Comparison of ENCODE assay signal across 8 cellular contexts in genomic region chr20:36466089-36466488, GRCh38.
DNase-seq lines count a peak whose midpoint lies in the region; ATAC-seq, FAIRE-seq and TF ChIP-seq lines count a peak whose summit lies in the region.

No MANE protein-coding gene starts in this region.

- peaks cover 72% of the 10 kb centered on the region; the same call in 1 of the 2 replicates for H3K79me2 ChIP-seq in OCI-LY7 (ENCODE audit: insufficient read depth, low read depth, low read length)

- no peak for TF ChIP-seq CTCF in CD4-positive, alpha-beta T cell (IDR thresholded peaks at IDR 0.05)
- TF ChIP-seq CTCF in OCI-LY7 (conservative IDR thresholded peaks at IDR 0.05; ENCODE audit: low read length) (no peak), dorsolateral prefrontal cortex (IDR thresholded peaks at IDR 0.05 in 54 of 56, conservative IDR thresholded peaks at IDR 0.05 in 2 of 56; ENCODE audit: low read depth in 1 of 56, partially characterized antibody in 56 of 56) (no peak), progenitor cell of endocrine pancreas (IDR thresholded peaks at IDR 0.05; ENCODE audit: unreplicated experiment) (no peak)

- no peaks in the 10 kb centered on the region for H4K20me1 ChIP-seq in OCI-LY7 (ENCODE audit: insufficient read depth, low read length)

- DNase-seq in CD4-positive, alpha-beta T cell, result no peak
- DNase-seq in OCI-LY7 (ENCODE audit: low spot score) (peak; percentile 40), dorsolateral prefrontal cortex (no peak), progenitor cell of endocrine pancreas (ENCODE audit: low spot score, unreplicated experiment) (no peak), GOT3 (lab: John Stamatoyannopoulos, UW) (no peak), HTR-8/SVneo (ENCODE audit: insufficient read length, low spot score) (no peak), NCI-H82 treated with DMSO at 0.1 percent for 48 hours (lab: John Stamatoyannopoulos, UW; ENCODE audit: unreplicated experiment) (no peak), NCI-H446 (lab: John Stamatoyannopoulos, UW) (no peak)

- peaks cover 84% of the 10 kb centered on the region for H3K4me1 Mint-ChIP-seq in CD4-positive, alpha-beta T cell (ENCODE audit: low read depth)
- peaks cover 65% of the 10 kb centered on the region for H3K4me1 Mint-ChIP-seq in progenitor cell of endocrine pancreas (ENCODE audit: low read depth)

- no peak for FAIRE-seq in HTR-8/SVneo (lab: Jason Lieb, UNC)

- peaks cover 8% of the 10 kb centered on the region for H3K36me3 Mint-ChIP-seq in CD4-positive, alpha-beta T cell (ENCODE audit: low read depth)
- no peaks in the 10 kb centered on the region for H3K36me3 Mint-ChIP-seq in progenitor cell of endocrine pancreas (ENCODE audit: insufficient read depth)

- peaks cover 83% of the 10 kb centered on the region for H3K4me1 ChIP-seq in OCI-LY7 (ENCODE audit: insufficient read depth, low read length, poor library complexity, severe bottlenecking)

- intact Hi-C loops in CD4-positive, alpha-beta T cell (cut with DNase I, micrococcal nuclease), result loop anchor here in 1 of 2 experiments (10.0 kb wide), 2 partner anchors 629 to 1791 kb away; partner anchors contain the start of genes PIGU and RBL1
- intact Hi-C loops in OCI-LY7 (cut with micrococcal nuclease; ENCODE audit: unreplicated experiment) (no loop called here), dorsolateral prefrontal cortex (cut with DNase I) (no loop called here)

- no peaks in the 10 kb centered on the region for H3K9me3 Mint-ChIP-seq in CD4-positive, alpha-beta T cell
- H3K9me3 Mint-ChIP-seq in progenitor cell of endocrine pancreas (ENCODE audit: low read depth), result no peaks in the 10 kb centered on the region

- CTCF ChIA-PET in CD4-positive, alpha-beta T cell (lab: Charles Lee), result interaction anchor here (1.1 to 1.8 kb wide), 3 partner anchors 26 to 139 kb away, joined by 3 to 5 read pairs (median 5); partner anchors contain the start of gene RAB5IF
- CTCF ChIA-PET in OCI-LY7 (lab: Charles Lee; ENCODE audit: unreplicated experiment), result no interaction called here

- H2AFZ ChIP-seq in OCI-LY7 (ENCODE audit: low read length), result no peak overlapping the region

- POLR2A ChIA-PET in CD4-positive, alpha-beta T cell (lab: Charles Lee), result interaction anchor here (0.7 to 2.5 kb wide), 5 partner anchors 25 to 512 kb away, joined by 3 to 11 read pairs (median 6); partner anchors contain the start of genes RAB5IF and SCAND1
- POLR2A ChIA-PET in OCI-LY7 (lab: Charles Lee), result interaction anchor here (0.8 kb wide), 1 partner anchor 202 kb away, joined by 3 read pairs; no protein-coding TSS in a partner anchor

- no peaks in the 10 kb centered on the region for H3K36me3 ChIP-seq in OCI-LY7 (ENCODE audit: insufficient read depth, low read length)

- peak overlapping the region; percentile 69 for H3K4me2 ChIP-seq in OCI-LY7 (ENCODE audit: low read length)

- no peak overlapping the region for H3K4me3 ChIP-seq in OCI-LY7 (ENCODE audit: low read depth, low read length, poor library complexity, severe bottlenecking)
- peak overlapping the region in 4 of 59 donors; percentile 3 to 30 (median 19) for H3K4me3 ChIP-seq in dorsolateral prefrontal cortex

- no TSS peak for BruUV-seq in OCI-LY7 (replicated peaks; lab: Mats Ljungman, UMichigan)

- H3K9me2 ChIP-seq in OCI-LY7 (ENCODE audit: insufficient read depth, low read length), result no peaks in the 10 kb centered on the region

- no peaks in the 10 kb centered on the region for H3K9me3 ChIP-seq in CD4-positive, alpha-beta T cell (ENCODE audit: control insufficient read depth, low read length)
- H3K9me3 ChIP-seq in OCI-LY7 (ENCODE audit: low read length), result no peaks in the 10 kb centered on the region

- peak overlapping the region; percentile 82 for H3K4me3 Mint-ChIP-seq in CD4-positive, alpha-beta T cell
- H3K4me3 Mint-ChIP-seq in progenitor cell of endocrine pancreas (ENCODE audit: low read depth), result no peak overlapping the region

- H3K27ac Mint-ChIP-seq in CD4-positive, alpha-beta T cell, result peak overlapping the region; percentile 84
- peak overlapping the region; percentile 34 for H3K27ac Mint-ChIP-seq in progenitor cell of endocrine pancreas

- ATAC-seq in CD4-positive, alpha-beta T cell (ENCODE audit: poor library complexity), result no peak

- H3K27ac ChIP-seq in CD4-positive, alpha-beta T cell (ENCODE audit: low read depth, low read length), result no peak overlapping the region
- H3K27ac ChIP-seq in OCI-LY7 (ENCODE audit: low read depth, low read length, poor library complexity, severe bottlenecking), result peak overlapping the region; percentile 62
- peak overlapping the region in 57 of 59 donors; percentile 1 to 95 (median 80) for H3K27ac ChIP-seq in dorsolateral prefrontal cortex

- no peaks in the 10 kb centered on the region for H3K27me3 ChIP-seq in CD4-positive, alpha-beta T cell (ENCODE audit: control insufficient read depth, insufficient read depth, low read length)
- no peaks in the 10 kb centered on the region for H3K27me3 ChIP-seq in dorsolateral prefrontal cortex

- no peaks in the 10 kb centered on the region for H3K27me3 Mint-ChIP-seq in CD4-positive, alpha-beta T cell
- H3K27me3 Mint-ChIP-seq in progenitor cell of endocrine pancreas, result no peaks in the 10 kb centered on the region
